8 cellular contexts compared by ENCODE assay signal in the genomic region with DNA sequence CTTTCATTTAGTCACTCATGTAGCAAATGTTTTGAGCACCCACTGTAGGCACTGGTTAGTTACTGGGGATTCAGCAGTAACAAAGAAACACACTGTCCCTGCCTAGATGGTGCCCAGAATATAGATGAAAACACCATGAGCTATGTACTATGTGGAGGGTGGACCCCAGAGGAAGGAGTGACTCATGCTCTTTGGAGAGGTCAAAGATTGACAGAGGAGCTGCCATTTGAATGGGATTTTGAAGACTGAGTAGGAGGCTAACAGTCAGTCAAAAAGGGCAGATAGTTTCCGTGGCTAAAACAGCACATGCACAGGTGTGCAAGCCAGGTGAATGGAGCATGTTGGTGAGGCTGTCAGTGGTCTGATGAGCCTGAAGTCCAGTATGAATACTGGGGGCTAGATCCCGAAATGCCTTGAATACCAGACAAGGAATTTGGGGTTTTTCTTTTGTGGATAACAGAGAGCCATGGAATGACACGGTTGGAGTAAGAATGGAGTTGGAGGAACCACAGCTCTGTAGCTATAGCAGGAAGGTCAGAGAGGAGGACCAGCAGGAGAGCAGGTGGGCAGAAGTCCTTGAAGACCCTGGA. TPM values are rescaled to one million over a fixed set of nuclear protein-coding genes. Genes with fewer than 3 reads are reported as not detected.
A peak's percentile ranks its signal among the peaks of the same experiment; 100 is the strongest.
DNase-seq lines count a peak whose midpoint lies in the region; ATAC-seq and TF ChIP-seq lines count a peak whose summit lies in the region.

No MANE protein-coding gene starts in this region.

- peaks cover 2% of the 10 kb centered on the region for H3K27me3 ChIP-seq in kidney epithelial cell (ENCODE audit: control insufficient read depth, insufficient read depth, low read length)

- no peaks in the 10 kb centered on the region for H3K36me3 ChIP-seq in kidney epithelial cell (ENCODE audit: control insufficient read depth, insufficient read depth, low read length)

- DNase-seq in activated CD4-positive, alpha-beta T cell treated with anti-CD3 and anti-CD28 coated beads for 48 hours, result peak; percentile 59
- peak; percentile 16 for DNase-seq in kidney epithelial cell (ENCODE audit: low read depth)
- no peak for DNase-seq in NCI-H345 treated with DMSO at 0.1 percent for 48 hours (lab: John Stamatoyannopoulos, UW; ENCODE audit: unreplicated experiment)
- no peak for DNase-seq in KG1 (lab: John Stamatoyannopoulos, UW)
- no peak for DNase-seq in NCI-H510A (lab: John Stamatoyannopoulos, UW)
- no peak for DNase-seq in NCI-H2107 treated with DMSO at 0.1 percent for 48 hours (lab: John Stamatoyannopoulos, UW; ENCODE audit: unreplicated experiment)

- H3K4me3 ChIP-seq in kidney epithelial cell (ENCODE audit: low read depth, low read length), result no peak overlapping the region

- ATAC-seq in GM18861 (IDR thresholded peaks at IDR 0.05; ENCODE audit: unreplicated experiment) (peak; percentile 54), HG02938 (IDR thresholded peaks at IDR 0.05; ENCODE audit: unreplicated experiment) (peak; percentile 45)

- no peak for TF ChIP-seq CTCF in kidney epithelial cell (IDR thresholded peaks at IDR 0.05; ENCODE audit: insufficient read depth, low read length, poor library complexity, severe bottlenecking)

RNA-seq across cellular contexts. Expression of a gene that starts 6.1 kb away (rescaled TPM):
- 1.1 and 1.6 TPM in 2 replicates for total RNA-seq in kidney epithelial cell

Comparison
In these comparisons a context has a peak if more than half of its experiments do, and no peak if none do; other contexts are left out.
1. DNase-seq: peak in activated CD4-positive, alpha-beta T cell treated with anti-CD3 and anti-CD28 coated beads for 48 hours (single experiment) and kidney epithelial cell (single experiment); none in NCI-H345 treated with DMSO at 0.1 percent for 48 hours (single experiment), KG1 (single experiment), NCI-H510A (single experiment) and NCI-H2107 treated with DMSO at 0.1 percent for 48 hours (single experiment).